23 cellular contexts compared by ENCODE assay signal in genomic region chr7:157918326-157918725, GRCh38.
DNase-seq lines count a peak whose midpoint lies in the region; ATAC-seq, FAIRE-seq and TF ChIP-seq lines count a peak whose summit lies in the region.
"Had no signal": no experiment of that assay in that cellular context is flagged by ENCODE, and none has a peak within 500 bp of the region (broad histone marks: within the 10 kb centered on the region; RNA-seq: fewer than 3 reads in every experiment).

No MANE protein-coding gene starts in this region.

- in situ Hi-C loops in K562 (cut with MboI): no loop called here

- H3K27me3 ChIP-seq in K562 (ENCODE audit: control insufficient read depth in 2 of 2, insufficient read depth in 2 of 2, low read length in 2 of 2) (peaks cover 17 to 35% of the 10 kb centered on the region in 2 experiments), neural cell (ENCODE audit: insufficient read depth, low read depth, low read length) (no peaks in the 10 kb centered on the region)
- H3K27me3 ChIP-seq: BE2C, BLaER1 had no signal

- H3K36me3 ChIP-seq in K562 (ENCODE audit: control insufficient read depth, insufficient read depth, low read length) (no peaks in the 10 kb centered on the region), kidney (ENCODE audit: control insufficient read depth in 1 of 2, insufficient read depth in 2 of 2, low read length in 2 of 2) (no peaks in the 10 kb centered on the region), neural cell (ENCODE audit: insufficient read depth, low read length) (no peaks in the 10 kb centered on the region)
- H3K36me3 ChIP-seq: BE2C, BLaER1 had no signal

- intact Hi-C loops in K562 (cut with micrococcal nuclease) (no loop called here), kidney (cut with DNase I) (no loop called here)

- no peak overlapping the region for H2AFZ ChIP-seq in K562 (ENCODE audit: low read depth, low read length)
- no peak overlapping the region for H2AFZ ChIP-seq in neural cell (ENCODE audit: low read depth, low read length)

- H3K79me2 ChIP-seq in K562 (ENCODE audit: control insufficient read depth, insufficient read depth, low read length) (no peaks in the 10 kb centered on the region), neural cell (replicated peaks; ENCODE audit: insufficient read depth, low read length) (no peaks in the 10 kb centered on the region)

- BruUV-seq in K562 (replicated peaks; lab: Mats Ljungman, UMichigan): no TSS peak

- FAIRE-seq in K562 (lab: Jason Lieb, UNC) (no peak), kidney (lab: Jason Lieb, UNC) (no peak)
- FAIRE-seq: A204.1, G401.6, GM12878, GM12892, GM18507 had no signal

- WGBS in K562 (ENCODE audit: insufficient coverage, low coverage, missing lambda C conversion rate): 0% methylated on average over 18 of the region's 18 CpGs

- DNase-seq in K562 (ENCODE audit: extremely low read depth in 1 of 4, low spot score in 3 of 4) (no peak), kidney (peak; percentile 29), GM03348 (ENCODE audit: low spot score) (no peak), DMS114 treated with DMSO at 0.1 percent for 48 hours (lab: John Stamatoyannopoulos, UW; ENCODE audit: unreplicated experiment) (no peak)
- DNase-seq: 8988T; ACHN; BE2C; C1 segment of cervical spinal cord; CD4-positive, alpha-beta memory T cell; CD4-positive, CD25-positive, alpha-beta regulatory T cell; CD8-positive, alpha-beta memory T cell; COR-L47; DMS 273 treated with DMSO at 0.1 percent for 48 hours; DMS79 treated with DMSO at 0.1 percent for 48 hours; GF-D8 had no signal

- POLR2A ChIA-PET in K562 (lab: Yijun Ruan, JAX): no interaction called here

- ATAC-seq in K562: no peak
- ATAC-seq in GM21619 (IDR thresholded peaks at IDR 0.05; ENCODE audit: unreplicated experiment): no peak
- ATAC-seq: GM12878 had no signal

- no peaks in the 10 kb centered on the region for H3K9me2 ChIP-seq in neural cell (ENCODE audit: insufficient read depth, low read length)

- TF ChIP-seq EP300 in K562 (IDR thresholded peaks at IDR 0.05; ENCODE audit: low read length) (no peak), neural cell (conservative IDR thresholded peaks at IDR 0.05; ENCODE audit: poor library complexity, severe bottlenecking) (no peak)

- no peak overlapping the region for H3K27ac ChIP-seq in K562 (ENCODE audit: extremely low read depth, low read depth, low read length)
- no peak overlapping the region for H3K27ac ChIP-seq in kidney (ENCODE audit: low read depth in 2 of 2, low read length in 2 of 2)
- peak overlapping the region; percentile 26 for H3K27ac ChIP-seq in neural cell (ENCODE audit: low read length)
- H3K27ac ChIP-seq: BLaER1 had no signal

- TF ChIP-seq POLR2A in K562 (conservative IDR thresholded peaks at IDR 0.05): no peak

- TF ChIP-seq RAD21 in K562 (CRISPR knock-in tag; conservative IDR thresholded peaks at IDR 0.05 in 1 of 2, IDR thresholded peaks at IDR 0.05 in 1 of 2) (no peak), neural cell (conservative IDR thresholded peaks at IDR 0.05) (no peak)

- H3K9ac ChIP-seq in K562 (ENCODE audit: insufficient read depth in 1 of 2, low read depth in 2 of 2, low read length in 2 of 2): no peak overlapping the region
- no peak overlapping the region for H3K9ac ChIP-seq in kidney (ENCODE audit: low read length in 2 of 2)
- H3K9ac ChIP-seq in neural cell (ENCODE audit: low read length): no peak overlapping the region
- H3K9ac ChIP-seq: BLaER1 had no signal

- H4K20me1 ChIP-seq in K562 (replicated peaks; ENCODE audit: control insufficient read depth, insufficient read depth, low read length): no peaks in the 10 kb centered on the region
- H4K20me1 ChIP-seq in neural cell (ENCODE audit: insufficient read depth): no peaks in the 10 kb centered on the region
- H4K20me1 ChIP-seq: BLaER1 had no signal

- H3K9me3 ChIP-seq in K562 (replicated peaks; ENCODE audit: control insufficient read depth, insufficient read depth, low read depth, low read length) (no peaks in the 10 kb centered on the region), kidney (ENCODE audit: control insufficient read depth in 1 of 2, low read length in 2 of 2) (peaks cover 0 to 3% of the 10 kb centered on the region in 2 donors), neural cell (ENCODE audit: low read length) (peaks cover 5% of the 10 kb centered on the region)
- H3K9me3 ChIP-seq: BE2C had no signal

- H3K4me2 ChIP-seq in K562 (ENCODE audit: insufficient read depth, low read length): no peak overlapping the region
- H3K4me2 ChIP-seq in neural cell (ENCODE audit: low read length): no peak overlapping the region
- H3K4me2 ChIP-seq: BLaER1 had no signal

- H3K4me3 ChIP-seq in K562: no peak overlapping the region
- no peak overlapping the region for H3K4me3 ChIP-seq in kidney (ENCODE audit: low read length in 2 of 2)
- no peak overlapping the region for H3K4me3 ChIP-seq in neural cell (ENCODE audit: low read length)
- H3K4me3 ChIP-seq: BLaER1, GM12878 had no signal

- no peaks in the 10 kb centered on the region for H3K4me1 ChIP-seq in K562 (replicated peaks in 1 of 2; ENCODE audit: control insufficient read depth in 2 of 2, insufficient read depth in 2 of 2, low read length in 2 of 2)
- H3K4me1 ChIP-seq in kidney (ENCODE audit: control insufficient read depth in 1 of 2, insufficient read depth in 1 of 2, low read depth in 1 of 2, low read length in 2 of 2): no peaks in the 10 kb centered on the region
- H3K4me1 ChIP-seq: BE2C, BLaER1 had no signal

- TF ChIP-seq CTCF in K562 (IDR thresholded peaks at IDR 0.05 in 2 of 3, conservative IDR thresholded peaks at IDR 0.05 in 1 of 3; ENCODE audit: insufficient read depth in 2 of 3, low read depth in 1 of 3, low read length in 3 of 3) (no peak), kidney (IDR thresholded peaks at IDR 0.05; ENCODE audit: borderline replicate concordance, extremely low read depth, insufficient read depth) (no peak), neural cell (IDR thresholded peaks at IDR 0.05; ENCODE audit: poor library complexity, severe bottlenecking) (no peak)

- no peaks in the 10 kb centered on the region for H3F3A ChIP-seq in neural cell (ENCODE audit: insufficient read depth, low read length, poor library complexity, severe bottlenecking)

- H3K9me1 ChIP-seq in K562 (ENCODE audit: control insufficient read depth, insufficient read depth, low read length): no peaks in the 10 kb centered on the region

- CTCF ChIA-PET in K562 (lab: Yijun Ruan, JAX; ENCODE audit: low intra/inter-chr PET ratio): no interaction called here

TF ChIP-seq in K562, 482 proteins besides CTCF, POLR2A, EP300 and RAD21:
- 0 out of 2 replicates have a peak, but pooled peaks have one; percentile 49 for TF ChIP-seq EZH2 (IDR thresholded peaks at IDR 0.05; ENCODE audit: borderline replicate concordance, low read depth, low read length)
- TF ChIP-seq FOXM1 (IDR thresholded peaks at IDR 0.05; ENCODE audit: low read depth): no peak
- TF ChIP-seq FOXM1 (CRISPR knock-in tag; IDR thresholded peaks at IDR 0.05; ENCODE audit: low read depth): no peak
- TF ChIP-seq ARNT (IDR thresholded peaks at IDR 0.05): no peak
- peak; percentile 10; the same call in 1 of the 2 replicates for TF ChIP-seq CBFA2T3 (IDR thresholded peaks at IDR 0.05)
TF ChIP-seq in K562: peak in this region for 2.

TF ChIP-seq in neural cell, 6 proteins besides CTCF, POLR2A, EP300 and RAD21:
- TF ChIP-seq MXI1 (conservative IDR thresholded peaks at IDR 0.05; ENCODE audit: poor library complexity, severe bottlenecking) (no peak), SMC3 (conservative IDR thresholded peaks at IDR 0.05; ENCODE audit: poor library complexity) (no peak), EZH2 (IDR thresholded peaks at IDR 0.05; ENCODE audit: borderline replicate concordance, insufficient read depth, low read length, poor library complexity, severe bottlenecking) (no peak), REST (IDR thresholded peaks at IDR 0.05; ENCODE audit: borderline replicate concordance) (no peak), POLR2AphosphoS5 (IDR thresholded peaks at IDR 0.05) (no peak), TAF1 (IDR thresholded peaks at IDR 0.05; ENCODE audit: low read depth) (no peak)
TF ChIP-seq in neural cell: peak in this region for 0.
